16 cellular contexts compared by ENCODE assay signal in the genomic region with DNA sequence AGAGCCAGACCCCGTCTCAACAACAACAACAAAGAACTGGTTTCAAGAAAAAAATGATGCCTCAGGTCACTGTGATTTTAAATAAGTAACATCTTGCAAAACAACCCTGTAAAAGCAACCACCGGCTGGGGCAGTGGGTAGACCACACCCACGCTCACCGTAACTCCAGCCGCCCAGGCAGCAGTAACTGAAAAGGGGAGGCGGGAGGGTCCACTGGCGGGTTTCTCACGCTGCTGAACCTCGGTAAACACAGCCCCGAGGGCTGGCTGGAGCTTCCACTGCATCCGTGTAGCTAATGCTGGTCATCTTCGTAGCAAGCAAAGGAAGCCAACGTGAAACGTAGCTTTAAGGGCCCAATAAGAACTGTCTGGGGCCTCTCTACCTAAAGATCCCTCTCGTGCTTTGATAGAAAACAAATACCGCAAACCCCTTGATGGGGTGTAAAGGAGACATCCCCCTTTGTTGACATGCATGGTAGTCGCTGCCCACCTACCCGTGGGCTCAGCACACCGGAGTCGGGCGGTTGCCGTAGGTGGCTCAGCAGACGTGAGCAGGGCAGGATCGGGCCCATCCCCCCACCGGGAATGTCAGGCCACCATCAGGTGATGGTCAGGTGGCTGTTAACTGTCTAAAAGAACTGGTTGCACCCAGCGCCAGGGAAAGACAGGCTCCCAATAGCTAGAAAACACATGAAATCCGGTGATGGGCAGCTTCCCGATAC. TPM values are rescaled to one million over a fixed set of nuclear protein-coding genes. Genes with fewer than 3 reads are reported as not detected.
"Had no signal": no experiment of that assay in that cellular context is flagged by ENCODE, and none has a peak within 500 bp of the region (broad histone marks: within the 10 kb centered on the region; RNA-seq: fewer than 3 reads in every experiment).

No MANE protein-coding gene starts in this region.

- ATAC-seq: activated CD8-positive, alpha-beta T cell treated with anti-CD3 and anti-CD28 coated beads for 36 hours; left colon had no signal

- DNase-seq: activated CD4-positive, alpha-beta T cell treated with anti-CD3 and anti-CD28 coated beads for 4 hours; activated CD8-positive, alpha-beta T cell treated with anti-CD3 and anti-CD28 coated beads for 36 hours; activated naive CD4-positive, alpha-beta T cell treated with anti-CD3 and anti-CD28 coated beads for 36 hours; effector memory CD4-positive, alpha-beta T cell; immature natural killer cell; mesenchymal stem cell; retina; SK-N-SH; small intestine; T-helper 1 cell; WERI-Rb-1 had no signal

- H3K36me3 ChIP-seq: thyroid gland had no signal

- H3K4me3 ChIP-seq: coronary artery, thyroid gland had no signal

- H3K4me1 ChIP-seq: parathyroid adenoma had no signal

- FAIRE-seq: small intestine had no signal

- H3K27me3 ChIP-seq: thyroid gland had no signal

- H3K27ac ChIP-seq: coronary artery, parathyroid adenoma, thyroid gland, WERI-Rb-1 had no signal

- H3K9me3 ChIP-seq: SK-N-SH, thyroid gland had no signal

- H3K9ac ChIP-seq: parathyroid adenoma, SK-N-SH had no signal

RNA-seq across cellular contexts. Expression of a gene that starts 37.6 kb away (rescaled TPM):
- total RNA-seq: activated CD8-positive, alpha-beta T cell treated with anti-CD3 and anti-CD28 coated beads for 36 hours; activated naive CD4-positive, alpha-beta T cell treated with anti-CD3 and anti-CD28 coated beads for 36 hours; glomerular endothelial cell; thyroid gland had no signal
- polyA plus RNA-seq: immature natural killer cell, SK-N-SH had no signal
